Comparison of ENCODE assay signal across 25 cellular contexts in genomic region chr4:165634766-165635165, GRCh38.
"Had no signal": no experiment of that assay in that cellular context is flagged by ENCODE, and none has a peak within 500 bp of the region (broad histone marks: within the 10 kb centered on the region; RNA-seq: fewer than 3 reads in every experiment).

No MANE protein-coding gene starts in this region.

- H3K36me3 Mint-ChIP-seq: mesothelial cell of epicardium; naive B cell; natural killer cell treated with Interleukin-12 subunit alpha and Interleukin-12 subunit beta and Interleukin-15 and Interleukin-18, amount 100 ng/mL, for 72 hours; stimulated activated naive B cell treated with anti-CD40 and anti-IgM and Interleukin-4, amounts not matched to agents 10 μg/mL and 1 μg/mL and 100 μg/mL, for 72 hours had no signal

- DNase-seq: effector CD8-positive, alpha-beta T cell; endodermal cell; foreskin melanocyte; left colon; left ventricle myocardium inferior; lower lobe of right lung; mesenchymal stem cell; mucosa of descending colon; naive B cell; right lobe of liver; small intestine; stimulated activated CD4-positive, alpha-beta T cell treated with anti-CD3 and anti-CD28 coated beads, Interleukin-15, amount 100 ng/mL, for 24 hours; stimulated activated CD4-positive, alpha-beta T cell treated with anti-CD3 and anti-CD28 coated beads, Interleukin-2, amount 100 ng/mL, for 48 hours; stimulated activated naive B cell treated with anti-CD40 and anti-IgM and Interleukin-4, amounts not matched to agents 10 μg/mL and 1 μg/mL and 100 μg/mL, for 72 hours; upper lobe of right lung had no signal

- H3K36me3 ChIP-seq: esophagus muscularis mucosa, left ventricle myocardium inferior, lower lobe of right lung, right lobe of liver, thoracic aorta, tibial nerve, upper lobe of right lung, vagina had no signal

- H3K4me1 Mint-ChIP-seq: mesothelial cell of epicardium; naive B cell; stimulated activated naive B cell treated with anti-CD40 and anti-IgM and Interleukin-4, amounts not matched to agents 10 μg/mL and 1 μg/mL and 100 μg/mL, for 72 hours had no signal

- H3K4me1 ChIP-seq: lower lobe of right lung, right lobe of liver, tibial nerve, upper lobe of right lung, vagina had no signal

- H3K4me3 Mint-ChIP-seq: endodermal cell; mesothelial cell of epicardium; naive B cell; natural killer cell treated with Interleukin-12 subunit alpha and Interleukin-12 subunit beta and Interleukin-15 and Interleukin-18, amount 100 ng/mL, for 72 hours; neural crest cell; stimulated activated naive B cell treated with anti-CD40 and anti-IgM and Interleukin-4, amounts not matched to agents 10 μg/mL and 1 μg/mL and 100 μg/mL, for 72 hours; stimulated activated naive CD8-positive, alpha-beta T cell treated with anti-CD3 and anti-CD28 coated beads, Interleukin-15, Interleukin-2, amounts not matched to agents 100 ng/mL and 50 ng/mL, for 24 hours had no signal

- ATAC-seq: left colon; lower lobe of right lung; mucosa of descending colon; natural killer cell treated with Interleukin-12 subunit alpha and Interleukin-12 subunit beta and Interleukin-15 and Interleukin-18, amount 100 ng/mL, for 72 hours; right lobe of liver; stimulated activated naive B cell treated with anti-CD40 and anti-IgM and Interleukin-4, amounts not matched to agents 10 μg/mL and 1 μg/mL and 100 μg/mL, for 72 hours; upper lobe of right lung had no signal

- H3K79me2 ChIP-seq: parathyroid adenoma had no signal

- H2AFZ ChIP-seq: parathyroid adenoma had no signal

- H3K9ac ChIP-seq: parathyroid adenoma had no signal

- H3K9me3 ChIP-seq: lower lobe of right lung, mucosa of descending colon, right lobe of liver, thoracic aorta, upper lobe of right lung, vagina had no signal

- H3K27ac Mint-ChIP-seq: endodermal cell; mesothelial cell of epicardium; naive B cell; natural killer cell treated with Interleukin-12 subunit alpha and Interleukin-12 subunit beta and Interleukin-15 and Interleukin-18, amount 100 ng/mL, for 72 hours; progenitor cell of endocrine pancreas; stimulated activated naive B cell treated with anti-CD40 and anti-IgM and Interleukin-4, amounts not matched to agents 10 μg/mL and 1 μg/mL and 100 μg/mL, for 72 hours; stimulated activated naive CD8-positive, alpha-beta T cell treated with anti-CD3 and anti-CD28 coated beads, Interleukin-15, Interleukin-2, amounts not matched to agents 100 ng/mL and 50 ng/mL, for 24 hours had no signal

- H3K27me3 ChIP-seq: esophagus muscularis mucosa, right lobe of liver, tibial nerve, upper lobe of right lung, vagina had no signal

- H3K4me3 ChIP-seq: esophagus muscularis mucosa, left ventricle myocardium inferior, lower lobe of right lung, mucosa of descending colon, right lobe of liver, thoracic aorta, tibial nerve, upper lobe of right lung, vagina had no signal

- H3K27ac ChIP-seq: esophagus muscularis mucosa, left ventricle myocardium inferior, lower lobe of right lung, parathyroid adenoma, right lobe of liver, thoracic aorta, tibial nerve, upper lobe of right lung, vagina had no signal

- H3K27me3 Mint-ChIP-seq: naive B cell; natural killer cell treated with Interleukin-12 subunit alpha and Interleukin-12 subunit beta and Interleukin-15 and Interleukin-18, amount 100 ng/mL, for 72 hours; progenitor cell of endocrine pancreas; stimulated activated naive B cell treated with anti-CD40 and anti-IgM and Interleukin-4, amounts not matched to agents 10 μg/mL and 1 μg/mL and 100 μg/mL, for 72 hours; stimulated activated naive CD8-positive, alpha-beta T cell treated with anti-CD3 and anti-CD28 coated beads, Interleukin-15, Interleukin-2, amounts not matched to agents 100 ng/mL and 50 ng/mL, for 24 hours had no signal
